Comparison of ENCODE assay signal across 20 cellular contexts in genomic region chr5:133941456-133942196, GRCh38. TPM values are rescaled to one million over a fixed set of nuclear protein-coding genes. Genes with fewer than 3 reads are reported as not detected.
DNase-seq lines count a peak whose midpoint lies in the region; ATAC-seq and TF ChIP-seq lines count a peak whose summit lies in the region.
"Had no signal": no experiment of that assay in that cellular context is flagged by ENCODE, and none has a peak within 500 bp of the region (broad histone marks: within the 10 kb centered on the region; RNA-seq: fewer than 3 reads in every experiment).

No MANE protein-coding gene starts in this region.

- H2AFZ ChIP-seq in mammary epithelial cell (ENCODE audit: low read depth, low read length): no peak overlapping the region

- no peaks in the 10 kb centered on the region for H3K79me2 ChIP-seq in mammary epithelial cell (ENCODE audit: insufficient read depth, low read length)

- H4K20me1 ChIP-seq in mammary epithelial cell (ENCODE audit: insufficient read depth, low read length): no peaks in the 10 kb centered on the region

- no peak for TF ChIP-seq EP300 in ovary (IDR thresholded peaks at IDR 0.05)

- no peaks in the 10 kb centered on the region for H3K36me3 ChIP-seq in mammary epithelial cell (ENCODE audit: insufficient read depth, low read length)
- H3K36me3 ChIP-seq in upper lobe of right lung: no peaks in the 10 kb centered on the region
- no peaks in the 10 kb centered on the region for H3K36me3 ChIP-seq in ovary

- H3K4me3 Mint-ChIP-seq in MCF 10A (ENCODE audit: unreplicated experiment): no peak overlapping the region

- CTCF ChIA-PET in MCF 10A (lab: Yijun Ruan, JAX) (no interaction called here), mammary epithelial cell (lab: Charles Lee; ENCODE audit: low non-redundant PET) (no interaction called here)

- intact Hi-C loops in MCF 10A (cut with micrococcal nuclease) (no loop called here), mammary epithelial cell (cut with micrococcal nuclease) (no loop called here), upper lobe of right lung (cut with DNase I) (no loop called here), ovary (cut with DNase I) (no loop called here)

- POLR2A ChIA-PET in MCF 10A (lab: Yijun Ruan, JAX): no interaction called here

- H3K4me3 ChIP-seq in mammary epithelial cell (replicated peaks in 1 of 3; ENCODE audit: insufficient read depth in 1 of 3, low read depth in 2 of 3, low read length in 3 of 3) (no peak overlapping the region), upper lobe of right lung (no peak overlapping the region), ovary (no peak overlapping the region)

- WGBS in mammary epithelial cell (ENCODE audit: low coverage, missing lambda C conversion rate): 79% methylated on average over 6 of the region's 8 CpGs
- WGBS in ovary, 3 donors: 88 to 93% (median 89%) methylated on average over 8 of the region's 8 CpGs

- peak overlapping the region; percentile 16 for H3K27ac Mint-ChIP-seq in MCF 10A (ENCODE audit: low read depth, unreplicated experiment)

- no peak for TF ChIP-seq CTCF in MCF 10A (IDR thresholded peaks at IDR 0.05; ENCODE audit: unreplicated experiment)
- no peak for TF ChIP-seq CTCF in mammary epithelial cell (conservative IDR thresholded peaks at IDR 0.05 in 1 of 2, IDR thresholded peaks at IDR 0.05 in 1 of 2; ENCODE audit: extremely low read depth in 1 of 2, insufficient read depth in 1 of 2, low read depth in 1 of 2, low read length in 2 of 2)
- no peak for TF ChIP-seq CTCF in VCaP (conservative IDR thresholded peaks at IDR 0.05)
- no peak for TF ChIP-seq CTCF in upper lobe of right lung (IDR thresholded peaks at IDR 0.05)
- no peak for TF ChIP-seq CTCF in ovary (IDR thresholded peaks at IDR 0.05)

- no peak for TF ChIP-seq POLR2A in ovary (IDR thresholded peaks at IDR 0.05)

- no peak for ATAC-seq in upper lobe of right lung

- no peak for DNase-seq in MCF 10A (ENCODE audit: unreplicated experiment)
- DNase-seq in mammary epithelial cell: no peak
- DNase-seq in mesenteric fat pad (ENCODE audit: low spot score): peak; percentile 37
- DNase-seq in upper lobe of right lung: peak; percentile 18
- DNase-seq in COLO829 (ENCODE audit: low spot score): no peak
- DNase-seq in ovary: no peak
- DNase-seq: EL, GF-D8, GOT3, HCEC 1CT, NCI-H1105, NCI-H146, NCI-H2029, NCI-H226, NCI-H510A treated with DMSO at 0.1 percent for 48 hours, NCI-H748 treated with DMSO at 0.1 percent for 48 hours, SIG-M5 had no signal

- no peak overlapping the region for H3K9ac ChIP-seq in mammary epithelial cell (ENCODE audit: insufficient read depth, low read length)
- H3K9ac ChIP-seq: KMS-11 had no signal

- dilution Hi-C loops in mammary epithelial cell (cut with HindIII; ENCODE audit: low sequenced_read_pairs): loop anchor here (10.0 kb wide), 1 partner anchor 247 kb away; no protein-coding TSS in a partner anchor

- H3K4me1 ChIP-seq in mammary epithelial cell (ENCODE audit: insufficient read depth, low read length) (no peaks in the 10 kb centered on the region), upper lobe of right lung (peaks cover 3% of the 10 kb centered on the region), ovary (ENCODE audit: insufficient read depth) (no peaks in the 10 kb centered on the region)

- no peaks in the 10 kb centered on the region for H3K4me1 Mint-ChIP-seq in MCF 10A (ENCODE audit: insufficient read depth, unreplicated experiment)

- no peaks in the 10 kb centered on the region for H3K9me3 ChIP-seq in mammary epithelial cell (replicated peaks; ENCODE audit: insufficient read depth, low read length)
- no peaks in the 10 kb centered on the region for H3K9me3 ChIP-seq in upper lobe of right lung
- no peaks in the 10 kb centered on the region for H3K9me3 ChIP-seq in ovary

- no peaks in the 10 kb centered on the region for H3K27me3 Mint-ChIP-seq in MCF 10A (ENCODE audit: insufficient read depth, unreplicated experiment)

- H3K27ac ChIP-seq in mammary epithelial cell (ENCODE audit: insufficient read depth, low read depth, low read length): no peak overlapping the region
- H3K27ac ChIP-seq in VCaP: peak overlapping the region; percentile 62; the same call in 1 of the 2 replicates
- H3K27ac ChIP-seq in upper lobe of right lung: no peak overlapping the region
- H3K27ac ChIP-seq in ovary: no peak overlapping the region
- H3K27ac ChIP-seq: KMS-11, RWPE1 had no signal

- in situ Hi-C loops in mammary epithelial cell (cut with MboI; ENCODE audit: low sequenced_read_pairs in 2 of 2): no loop called here

- no peaks in the 10 kb centered on the region for H3K9me3 Mint-ChIP-seq in MCF 10A (ENCODE audit: unreplicated experiment)

- no peak overlapping the region for H3K4me2 ChIP-seq in mammary epithelial cell (ENCODE audit: insufficient read depth, low read depth, low read length)
- H3K4me2 ChIP-seq: KMS-11 had no signal

- H3K36me3 Mint-ChIP-seq in MCF 10A (ENCODE audit: insufficient read depth, unreplicated experiment): no peaks in the 10 kb centered on the region

- no peaks in the 10 kb centered on the region for H3K27me3 ChIP-seq in mammary epithelial cell (ENCODE audit: insufficient read depth, low read length)
- no peaks in the 10 kb centered on the region for H3K27me3 ChIP-seq in upper lobe of right lung
- H3K27me3 ChIP-seq in ovary: no peaks in the 10 kb centered on the region

- no TSS peak for BruUV-seq in MCF 10A (replicated peaks; lab: Mats Ljungman, UMichigan)
- BruUV-seq in mammary epithelial cell (replicated peaks; lab: Mats Ljungman, UMichigan): no TSS peak

RNA-seq across cellular contexts. Expression of gene C5orf15, which starts 26.8 kb away (rescaled TPM):
- total RNA-seq in MCF 10A (2022) (35.1 and 53.2 TPM in 2 replicates), mammary epithelial cell (10 to 100 TPM; 30.0 to 71.3 TPM), mesenteric fat pad (29.7 TPM), upper lobe of right lung (33.4 TPM), ovary (10 to 100 TPM; 26.9 to 62.2 (median 33.4) TPM)
- polyA plus RNA-seq in mammary epithelial cell (40.0 TPM), ovary (100 to 1,000 TPM in 1 of 2 donors, 10 to 100 TPM in 1; 46.0 to 102 TPM)
- polyA minus RNA-seq in mammary epithelial cell: 4.0 TPM

Comparison
In these comparisons a context has a peak if more than half of its experiments do, and no peak if none do; other contexts are left out.
1. DNase-seq: peak in mesenteric fat pad (single experiment) and upper lobe of right lung (single experiment); none in MCF 10A (single experiment), mammary epithelial cell (single experiment), COLO829 (single experiment) and ovary (0 of 5).